In the genomic region with DNA sequence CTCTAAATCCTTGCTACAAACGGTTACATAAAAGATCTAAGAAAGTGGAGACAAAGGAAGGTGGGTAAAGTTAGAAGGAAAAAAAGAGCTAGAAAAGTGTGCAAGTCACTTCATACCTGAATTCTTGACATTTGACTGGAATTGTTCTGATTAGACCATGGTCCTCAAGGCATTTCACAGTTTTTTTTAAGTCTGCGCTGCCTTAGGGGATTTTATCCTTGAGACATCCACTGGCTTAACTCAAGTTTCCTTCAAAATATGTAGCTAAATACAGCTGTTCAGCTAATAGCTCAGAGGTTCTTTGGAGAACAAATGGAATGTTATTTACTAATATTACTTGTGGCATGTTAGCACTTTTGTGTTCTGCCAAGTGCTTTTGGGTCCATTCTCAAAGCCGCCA, we compare ENCODE assay signal across 1 cellular context.
TF ChIP-seq lines count a peak whose summit lies in the region.

No MANE protein-coding gene starts in this region.

TF ChIP-seq in GM12878, 131 proteins besides CTCF, POLR2A, EP300 and RAD21:
- TF ChIP-seq EGR1 (IDR thresholded peaks at IDR 0.05; ENCODE audit: borderline replicate concordance in 1 of 2, low read depth in 2 of 2, low read length in 2 of 2) (no peak), SUZ12 (IDR thresholded peaks at IDR 0.05; ENCODE audit: unreplicated experiment) (no peak)
TF ChIP-seq in GM12878: peak in this region for 0.
